ENCODE assay signal across 8 cellular contexts in genomic region chr12:94644622-94645021, GRCh38. TPM values are rescaled to one million over a fixed set of nuclear protein-coding genes. Genes with fewer than 3 reads are reported as not detected.
DNase-seq lines count a peak whose midpoint lies in the region; ATAC-seq and TF ChIP-seq lines count a peak whose summit lies in the region.

No MANE protein-coding gene starts in this region.

- H3K4me3 Mint-ChIP-seq in HFFc6 = peak overlapping the region; percentile 16
- no peak overlapping the region for H3K4me3 Mint-ChIP-seq in T-helper 17 cell

- H3K9me3 ChIP-seq in T-helper 17 cell (ENCODE audit: control insufficient read depth, low read length, poor library complexity, severe bottlenecking) = no peaks in the 10 kb centered on the region

- H3K36me3 Mint-ChIP-seq in HFFc6 (ENCODE audit: low read depth) = no peaks in the 10 kb centered on the region
- H3K36me3 Mint-ChIP-seq in T-helper 17 cell (ENCODE audit: low read depth) = peaks cover 2% of the 10 kb centered on the region

- H3K27ac Mint-ChIP-seq in HFFc6 (0 out of 2 replicates have a peak overlapping the region, but pooled peaks have one; percentile 10), T-helper 17 cell (no peak overlapping the region)

- CTCF ChIA-PET in GM10248 (lab: Yijun Ruan, JAX) = interaction anchor here (1.4 kb wide), 1 partner anchor 22 kb away, joined by 4 read pairs; no protein-coding TSS in a partner anchor

- DNase-seq in GM10248 (ENCODE audit: extremely low spot score) (peak; percentile 26), HFFc6 (no peak), T-helper 17 cell (no peak), left lobe of liver (ENCODE audit: low spot score) (peak; percentile 65), T-helper 2 cell (no peak), lower leg skin (ENCODE audit: low spot score in 2 of 2) (no peak), inferior parietal cortex (ENCODE audit: extremely low spot score) (no peak)

- no peaks in the 10 kb centered on the region for H3K9me3 Mint-ChIP-seq in HFFc6

- TF ChIP-seq CTCF in GM10248 (IDR thresholded peaks at IDR 0.05; ENCODE audit: control extremely low read depth, extremely low read depth, low read depth, missing control alignments) (no peak), HFFc6 (IDR thresholded peaks at IDR 0.05) (no peak), lower leg skin (IDR thresholded peaks at IDR 0.05) (no peak)

- no peak overlapping the region for H3K4me3 ChIP-seq in lower leg skin (ENCODE audit: low read depth, poor library complexity, severe bottlenecking)

- intact Hi-C loops in lower leg skin (cut with DNase I; ENCODE audit: low total_unique reads) = no loop called here

- H3K27me3 Mint-ChIP-seq in HFFc6 (ENCODE audit: insufficient read depth) = peaks cover 16% of the 10 kb centered on the region
- peaks cover 39% of the 10 kb centered on the region for H3K27me3 Mint-ChIP-seq in T-helper 17 cell

- peak; percentile 33 for ATAC-seq in T-helper 17 cell
- peak; percentile 67 for ATAC-seq in left lobe of liver
- no peak for ATAC-seq in HG03095 (IDR thresholded peaks at IDR 0.05; ENCODE audit: unreplicated experiment)

- H3K4me1 Mint-ChIP-seq in HFFc6 (ENCODE audit: low read depth) (peaks cover 17% of the 10 kb centered on the region), T-helper 17 cell (peaks cover 36% of the 10 kb centered on the region)

- POLR2A ChIA-PET in GM10248 (lab: Yijun Ruan, JAX) = no interaction called here

- WGBS in lower leg skin, 2 donors = 73 to 76% methylated on average over 4 of the region's 4 CpGs

- TF ChIP-seq POLR2A in lower leg skin (IDR thresholded peaks at IDR 0.05) = no peak

RNA-seq across cellular contexts. Expression of gene TMCC3, which starts 5.7 kb away (rescaled TPM):
- not detected for total RNA-seq in HFFc6 (2021; fragmentation: NEBNext Ultra II Directional; extraction: Animal tissue kit (Norgen Biotek cat#: 25700))
- 1 to 10 TPM; 1.5 to 2.9 TPM for total RNA-seq in T-helper 17 cell
- 2.6 TPM for total RNA-seq in left lobe of liver
- 10 to 100 TPM; 13.8 to 18.2 (median 17.5) TPM for total RNA-seq in lower leg skin

Comparison
In these comparisons a context has a peak if more than half of its experiments do, and no peak if none do; other contexts are left out.
1. DNase-seq: peak in GM10248 (single experiment) and left lobe of liver (single experiment); none in HFFc6 (single experiment), T-helper 17 cell (0 of 3), T-helper 2 cell (0 of 5), lower leg skin (0 of 2) and inferior parietal cortex (single experiment).